ENCODE assay signal across 1 cellular context in genomic region chr2:203656522-203657287, GRCh38.
A peak's percentile ranks its signal among the peaks of the same experiment; 100 is the strongest.
TF ChIP-seq lines count a peak whose summit lies in the region.

No MANE protein-coding gene starts in this region.

TF ChIP-seq in HepG2, 621 proteins besides CTCF, POLR2A, EP300 and RAD21 (continued from another document):
- no peak for TF ChIP-seq ZNF234 (CRISPR knock-in tag; conservative IDR thresholded peaks at IDR 0.05)
- no peak for TF ChIP-seq ZNF496 (CRISPR knock-in tag; IDR thresholded peaks at IDR 0.05; ENCODE audit: insufficient replicate concordance)
- TF ChIP-seq MEIS1 (CRISPR knock-in tag; IDR thresholded peaks at IDR 0.05; ENCODE audit: borderline replicate concordance), result peak; percentile 56; the same call in 1 of the 2 replicates
- TF ChIP-seq KLF11 (CRISPR knock-in tag; IDR thresholded peaks at IDR 0.05), result peak; percentile 49; the same call in 1 of the 2 replicates
- TF ChIP-seq NCOR1 (IDR thresholded peaks at IDR 0.05; ENCODE audit: borderline replicate concordance, low read length), result peak; percentile 86; the same call in 1 of the 2 replicates
- peak; percentile 43; the same call in 1 of the 2 replicates for TF ChIP-seq DRAP1 (CRISPR knock-in tag; IDR thresholded peaks at IDR 0.05)
- TF ChIP-seq FOXJ3 (CRISPR knock-in tag; IDR thresholded peaks at IDR 0.05; ENCODE audit: borderline replicate concordance), result peak; percentile 84; the same call in 1 of the 2 replicates
- TF ChIP-seq HMG20A (CRISPR knock-in tag; IDR thresholded peaks at IDR 0.05; ENCODE audit: borderline replicate concordance), result peak; percentile 87
- TF ChIP-seq CC2D1A (CRISPR knock-in tag; IDR thresholded peaks at IDR 0.05), result no peak
- TF ChIP-seq MAFK (conservative IDR thresholded peaks at IDR 0.05 in 1 of 2, IDR thresholded peaks at IDR 0.05 in 1 of 2; ENCODE audit: low read length in 2 of 2), result peak; percentile 19 to 60; a peak in 3 of 4 replicates
